Comparison of ENCODE assay signal across 8 cellular contexts in genomic region chr13:79194272-79194671, GRCh38.
DNase-seq lines count a peak whose midpoint lies in the region; ATAC-seq, FAIRE-seq and TF ChIP-seq lines count a peak whose summit lies in the region.

No MANE protein-coding gene starts in this region.

- H3K27me3 Mint-ChIP-seq in effector memory CD8-positive, alpha-beta T cell: no peaks in the 10 kb centered on the region

- H3K4me3 ChIP-seq in Loucy (ENCODE audit: low read length, poor library complexity, severe bottlenecking) (peak overlapping the region; percentile 58), tibial artery (no peak overlapping the region)

- H3K4me2 ChIP-seq in Loucy (ENCODE audit: low read depth, low read length, poor library complexity, severe bottlenecking): peak overlapping the region; percentile 65

- H3K9ac ChIP-seq in Loucy (ENCODE audit: low read depth, low read length, poor library complexity, severe bottlenecking): no peak overlapping the region

- H3K4me1 Mint-ChIP-seq in effector memory CD8-positive, alpha-beta T cell (ENCODE audit: low read depth in 2 of 2): peaks cover 22 to 29% of the 10 kb centered on the region in 2 donors

- ATAC-seq in GM18505 (IDR thresholded peaks at IDR 0.05; ENCODE audit: unreplicated experiment): peak; percentile 93
- peak; percentile 93 for ATAC-seq in GM21619 (IDR thresholded peaks at IDR 0.05; ENCODE audit: unreplicated experiment)
- ATAC-seq in effector memory CD8-positive, alpha-beta T cell (replicated peaks): peak; percentile 99
- ATAC-seq in sciatic nerve: no peak

- H3K36me3 Mint-ChIP-seq in effector memory CD8-positive, alpha-beta T cell (ENCODE audit: insufficient read depth): no peaks in the 10 kb centered on the region

- no peaks in the 10 kb centered on the region for H3K9me2 ChIP-seq in Loucy (replicated peaks; ENCODE audit: low read depth, low read length)

- no peaks in the 10 kb centered on the region for H3K9me3 ChIP-seq in Loucy (ENCODE audit: insufficient read depth, low read depth, low read length)
- H3K9me3 ChIP-seq in tibial artery: no peaks in the 10 kb centered on the region

- H3K27ac Mint-ChIP-seq in effector memory CD8-positive, alpha-beta T cell: peak overlapping the region in 1 of 2 donors; percentile 35

- H4K20me1 ChIP-seq in Loucy (ENCODE audit: insufficient read depth, low read length, poor library complexity, severe bottlenecking): no peaks in the 10 kb centered on the region

- H3F3A ChIP-seq in Loucy (ENCODE audit: low read depth): 0 out of 2 replicates have a peak, but pooled peaks cover 4% of the 10 kb centered on the region

- H3K36me3 ChIP-seq in Loucy (ENCODE audit: insufficient read depth, low read length): no peaks in the 10 kb centered on the region
- no peaks in the 10 kb centered on the region for H3K36me3 ChIP-seq in tibial artery

- TF ChIP-seq CTCF in Loucy (conservative IDR thresholded peaks at IDR 0.05; ENCODE audit: low read length): no peak
- no peak for TF ChIP-seq CTCF in tibial artery (IDR thresholded peaks at IDR 0.05)

- H2AFZ ChIP-seq in Loucy (ENCODE audit: low read length): no peak overlapping the region

- DNase-seq in effector memory CD8-positive, alpha-beta T cell: peak; percentile 27 to 47 (median 32)
- no peak for DNase-seq in NCI-H2081 (lab: John Stamatoyannopoulos, UW)
- no peak for DNase-seq in sciatic nerve (ENCODE audit: low spot score)
- no peak for DNase-seq in tibial artery
- DNase-seq in urothelium cell line (ENCODE audit: low spot score): no peak

- no peaks in the 10 kb centered on the region for H3K79me2 ChIP-seq in Loucy (ENCODE audit: insufficient read depth, low read length)

- peaks cover 66% of the 10 kb centered on the region for H3K4me1 ChIP-seq in Loucy (ENCODE audit: insufficient read depth, low read length, poor library complexity, severe bottlenecking)
- no peaks in the 10 kb centered on the region for H3K4me1 ChIP-seq in tibial artery

- H3K9me3 Mint-ChIP-seq in effector memory CD8-positive, alpha-beta T cell: no peaks in the 10 kb centered on the region

- H3K27me3 ChIP-seq in Loucy (ENCODE audit: insufficient read depth, low read length, poor library complexity, severe bottlenecking): no peaks in the 10 kb centered on the region
- no peaks in the 10 kb centered on the region for H3K27me3 ChIP-seq in tibial artery

- peak overlapping the region; percentile 21 to 54 for H3K4me3 Mint-ChIP-seq in effector memory CD8-positive, alpha-beta T cell

- no peak overlapping the region for H3K27ac ChIP-seq in tibial artery

- no peak for FAIRE-seq in urothelium cell line (lab: Jason Lieb, UNC)

- no peak for TF ChIP-seq POLR2A in GM18505 (IDR thresholded peaks at IDR 0.05; ENCODE audit: borderline replicate concordance, extremely low read depth, insufficient read depth, insufficient read length)

- intact Hi-C loops in sciatic nerve (cut with DNase I) (no loop called here), tibial artery (cut with DNase I; ENCODE audit: low total_unique reads) (no loop called here)

Comparison
In these comparisons a context has a peak if more than half of its experiments do, and no peak if none do; other contexts are left out.
1. DNase-seq: peak in effector memory CD8-positive, alpha-beta T cell (3 of 3); none in NCI-H2081 (0 of 2), sciatic nerve (single experiment), tibial artery (0 of 2) and urothelium cell line (single experiment).